ENCODE assay signal across 1 cellular context in genomic region chr15:72227192-72227586, GRCh38.
TF ChIP-seq lines count a peak whose summit lies in the region.

No MANE protein-coding gene starts in this region.

TF ChIP-seq in HEK293, 187 proteins besides CTCF, POLR2A, EP300 and RAD21 (continued from another document):
- no peak; the same call in 1 of the 2 replicates for TF ChIP-seq KLF17 (tag by site-specific recombination; IDR thresholded peaks at IDR 0.05)
- peak; percentile 68; the same call in 1 of the 2 replicates for TF ChIP-seq HIC1 (tag by site-specific recombination; IDR thresholded peaks at IDR 0.05)
- no peak for TF ChIP-seq ZNF239 (tag by site-specific recombination; IDR thresholded peaks at IDR 0.05)
- 0 out of 2 replicates have a peak, but pooled peaks have one; percentile 34 for TF ChIP-seq OSR2 (tag by site-specific recombination; IDR thresholded peaks at IDR 0.05)
- TF ChIP-seq ZSCAN30 (tag by site-specific recombination; IDR thresholded peaks at IDR 0.05) = no peak
- TF ChIP-seq ZSCAN16 (tag by site-specific recombination; IDR thresholded peaks at IDR 0.05) = no peak
- no peak for TF ChIP-seq ZNF510 (tag by site-specific recombination; IDR thresholded peaks at IDR 0.05; ENCODE audit: insufficient replicate concordance)
- no peak for TF ChIP-seq ZNF747 (tag by site-specific recombination; IDR thresholded peaks at IDR 0.05)
- peak; percentile 86 for TF ChIP-seq ZNF600 (tag by site-specific recombination; IDR thresholded peaks at IDR 0.05)
- TF ChIP-seq ZNF155 (tag by site-specific recombination; IDR thresholded peaks at IDR 0.05) = no peak
- no peak for TF ChIP-seq KLF16 (tag by site-specific recombination; IDR thresholded peaks at IDR 0.05)
- TF ChIP-seq PRDM10 (tag by site-specific recombination; IDR thresholded peaks at IDR 0.05) = no peak
- TF ChIP-seq ZNF664 (tag by site-specific recombination; IDR thresholded peaks at IDR 0.05) = peak; percentile 35; the same call in 1 of the 2 replicates
- TF ChIP-seq ZSCAN18 (tag by site-specific recombination; IDR thresholded peaks at IDR 0.05) = no peak
- TF ChIP-seq ZFP3 (tag by site-specific recombination; IDR thresholded peaks at IDR 0.05; ENCODE audit: low read depth) = no peak
- no peak for TF ChIP-seq ZNF114 (tag by site-specific recombination; IDR thresholded peaks at IDR 0.05)
